In genomic region chr10:84704101-84704500, GRCh38 we compare ENCODE assay signal across 34 cellular contexts.
"Had no signal": no experiment of that assay in that cellular context is flagged by ENCODE, and none has a peak within 500 bp of the region (broad histone marks: within the 10 kb centered on the region; RNA-seq: fewer than 3 reads in every experiment).

No MANE protein-coding gene starts in this region.

- H3K27ac Mint-ChIP-seq: activated B cell treated with CpG ODN at 0.5 μM for 24 hours; activated CD4-positive, alpha-beta memory T cell treated with anti-CD3 and anti-CD28 coated beads for 36 hours; activated CD4-positive, alpha-beta T cell treated with anti-CD3 and anti-CD28 coated beads, Interleukin-2, amount 10 ng/mL, durations not matched to agents 24 days and 14 days; activated CD8-positive, alpha-beta T cell treated with anti-CD3 and anti-CD28 coated beads for 36 hours; activated naive CD4-positive, alpha-beta T cell treated with anti-CD3 and anti-CD28 coated beads for 36 hours; activated naive CD4-positive, alpha-beta T cell treated with anti-CD3 and anti-CD28 coated beads, Interleukin-2, amount 50 U/mL, for 72 hours; activated naive CD8-positive, alpha-beta T cell treated with anti-CD3 and anti-CD28 coated beads for 36 hours; activated T-cell treated with anti-CD3 and anti-CD28 coated beads, Interleukin-2, amount 50 U/mL, for 72 hours; activated T-helper 1 cell treated with anti-CD3 and anti-CD28 coated beads, Interleukin-12 subunit alpha, Interleukin-12 subunit beta, Interleukin-2, Interleukin-4 antibody, amounts not matched to agents 30 ng/mL and 10 ng/mL and 1 ng/mL, durations not matched to agents 14 hours and 24 hours and 36 hours; activated T-helper 17 cell treated with anti-CD3 and anti-CD28 coated beads, Interleukin-2, amount 50 U/mL, for 72 hours; T-helper 1 cell treated with Interleukin-12 subunit alpha and Interleukin-12 subunit beta and Interleukin-4 antibody, amounts not matched to agents 30 μg/mL and 1 μg/mL, for 36 hours; T-helper 2 cell treated with Interferon-gamma antibody and Interleukin-4, amounts not matched to agents 5 μg/mL and 100 μg/mL, for 36 hours had no signal

- H3K4me1 ChIP-seq: adrenal gland, body of pancreas, breast epithelium had no signal

- H3K4me3 Mint-ChIP-seq: activated B cell treated with CpG ODN at 0.5 μM for 24 hours; activated CD4-positive, alpha-beta memory T cell treated with anti-CD3 and anti-CD28 coated beads for 36 hours; activated CD4-positive, alpha-beta T cell treated with anti-CD3 and anti-CD28 coated beads, Interleukin-2, amount 10 ng/mL, durations not matched to agents 24 days and 14 days; activated CD8-positive, alpha-beta T cell treated with anti-CD3 and anti-CD28 coated beads for 36 hours; activated naive CD4-positive, alpha-beta T cell treated with anti-CD3 and anti-CD28 coated beads for 36 hours; activated naive CD8-positive, alpha-beta T cell treated with anti-CD3 and anti-CD28 coated beads for 36 hours; activated T-cell treated with anti-CD3 and anti-CD28 coated beads, Interleukin-2, amount 50 U/mL, for 4 hours; activated T-cell treated with anti-CD3 and anti-CD28 coated beads, Interleukin-2, amount 50 U/mL, for 72 hours; activated T-helper 1 cell treated with anti-CD3 and anti-CD28 coated beads, Interleukin-12 subunit alpha, Interleukin-12 subunit beta, Interleukin-2, Interleukin-4 antibody, amounts not matched to agents 30 ng/mL and 10 ng/mL and 1 ng/mL, durations not matched to agents 14 hours and 24 hours and 36 hours; activated T-helper 17 cell treated with anti-CD3 and anti-CD28 coated beads, Interleukin-2, amount 50 U/mL, for 72 hours; T-helper 1 cell treated with Interleukin-12 subunit alpha and Interleukin-12 subunit beta and Interleukin-4 antibody, amounts not matched to agents 30 μg/mL and 1 μg/mL, for 36 hours; T-helper 2 cell treated with Interferon-gamma antibody and Interleukin-4, amounts not matched to agents 5 μg/mL and 100 μg/mL, for 36 hours had no signal

- H3K27me3 Mint-ChIP-seq: activated CD4-positive, alpha-beta memory T cell treated with anti-CD3 and anti-CD28 coated beads for 36 hours; activated CD4-positive, alpha-beta T cell treated with anti-CD3 and anti-CD28 coated beads, Interleukin-2, amount 10 ng/mL, durations not matched to agents 24 days and 14 days; activated CD8-positive, alpha-beta T cell treated with anti-CD3 and anti-CD28 coated beads for 36 hours; activated naive CD8-positive, alpha-beta T cell treated with anti-CD3 and anti-CD28 coated beads for 36 hours had no signal

- ATAC-seq: activated CD8-positive, alpha-beta T cell treated with anti-CD3 and anti-CD28 coated beads for 36 hours; activated naive CD4-positive, alpha-beta T cell treated with anti-CD3 and anti-CD28 coated beads, Interleukin-2, amount 50 U/mL, for 72 hours; activated T-cell treated with anti-CD3 and anti-CD28 coated beads, Interleukin-2, amount 50 U/mL, for 4 hours; activated T-cell treated with anti-CD3 and anti-CD28 coated beads, Interleukin-2, amount 50 U/mL, for 72 hours; activated T-helper 17 cell treated with anti-CD3 and anti-CD28 coated beads, Interleukin-2, amount 50 U/mL, for 72 hours; body of pancreas had no signal

- H3K27me3 ChIP-seq: adrenal gland, body of pancreas, brain microvascular endothelial cell, breast epithelium had no signal

- H3K36me3 ChIP-seq: adrenal gland, brain microvascular endothelial cell, breast epithelium had no signal

- H3K4me3 ChIP-seq: adrenal gland, body of pancreas, breast epithelium had no signal

- H3K9me3 Mint-ChIP-seq: activated B cell treated with CpG ODN at 0.5 μM for 24 hours; activated CD4-positive, alpha-beta memory T cell treated with anti-CD3 and anti-CD28 coated beads for 36 hours; activated CD4-positive, alpha-beta T cell treated with anti-CD3 and anti-CD28 coated beads, Interleukin-2, amount 10 ng/mL, durations not matched to agents 24 days and 14 days; activated CD8-positive, alpha-beta T cell treated with anti-CD3 and anti-CD28 coated beads for 36 hours; activated naive CD4-positive, alpha-beta T cell treated with anti-CD3 and anti-CD28 coated beads for 36 hours; activated naive CD4-positive, alpha-beta T cell treated with anti-CD3 and anti-CD28 coated beads, Interleukin-2, amount 50 U/mL, for 72 hours; activated naive CD8-positive, alpha-beta T cell treated with anti-CD3 and anti-CD28 coated beads for 36 hours; activated T-cell treated with anti-CD3 and anti-CD28 coated beads, Interleukin-2, amount 50 U/mL, for 4 hours; activated T-cell treated with anti-CD3 and anti-CD28 coated beads, Interleukin-2, amount 50 U/mL, for 72 hours; activated T-helper 1 cell treated with anti-CD3 and anti-CD28 coated beads, Interleukin-12 subunit alpha, Interleukin-12 subunit beta, Interleukin-2, Interleukin-4 antibody, amounts not matched to agents 30 ng/mL and 10 ng/mL and 1 ng/mL, durations not matched to agents 14 hours and 24 hours and 36 hours; activated T-helper 17 cell treated with anti-CD3 and anti-CD28 coated beads, Interleukin-2, amount 50 U/mL, for 72 hours; T-helper 1 cell treated with Interleukin-12 subunit alpha and Interleukin-12 subunit beta and Interleukin-4 antibody, amounts not matched to agents 30 μg/mL and 1 μg/mL, for 36 hours; T-helper 2 cell treated with Interferon-gamma antibody and Interleukin-4, amounts not matched to agents 5 μg/mL and 100 μg/mL, for 36 hours had no signal

- DNase-seq: activated B cell treated with CpG ODN at 0.5 μM for 24 hours; activated CD4-positive, alpha-beta memory T cell treated with anti-CD3 and anti-CD28 coated beads for 36 hours; activated CD4-positive, alpha-beta T cell treated with anti-CD3 and anti-CD28 coated beads for 4 hours; activated CD4-positive, alpha-beta T cell treated with anti-CD3 and anti-CD28 coated beads, Interleukin-2, amount 10 ng/mL, durations not matched to agents 24 days and 14 days; activated CD4-positive, alpha-beta T cell treated with anti-CD3 and anti-CD28 coated beads, Interleukin-2, amount 50 U/mL, for 1 hour; activated CD4-positive, alpha-beta T cell treated with anti-CD3 and anti-CD28 coated beads, Interleukin-2, amount 50 U/mL, for 4 hours; activated CD4-positive, CD25-positive, alpha-beta regulatory T cell treated with anti-CD3 and anti-CD28 coated beads, Interleukin-2, amount 50 U/mL, for 72 hours; activated CD8-positive, alpha-beta memory T cell treated with anti-CD3 and anti-CD28 coated beads, Interleukin-2, amount 50 U/mL, for 4 hours; activated CD8-positive, alpha-beta T cell treated with anti-CD3 and anti-CD28 coated beads for 36 hours; activated effector memory CD4-positive, alpha-beta T cell treated with anti-CD3 and anti-CD28 coated beads, Interleukin-2, amount 50 U/mL, for 16 hours; activated gamma-delta T cell treated with Interleukin-2 at 50 U/mL for 16 hours; activated naive CD4-positive, alpha-beta T cell; activated naive CD4-positive, alpha-beta T cell treated with anti-CD3 and anti-CD28 coated beads for 36 hours; activated naive CD4-positive, alpha-beta T cell treated with anti-CD3 and anti-CD28 coated beads, Interleukin-2, amount 50 U/mL, for 16 hours; activated naive CD8-positive, alpha-beta T cell treated with anti-CD3 and anti-CD28 coated beads for 36 hours; activated T-cell treated with anti-CD3 and anti-CD28 coated beads for 4 hours; activated T-cell treated with anti-CD3 and anti-CD28 coated beads, Interleukin-2, amount 50 U/mL, for 1 hour; activated T-cell treated with anti-CD3 and anti-CD28 coated beads, Interleukin-2, amount 50 U/mL, for 4 hours; activated T-cell treated with anti-CD3 and anti-CD28 coated beads, Interleukin-2, amount 50 U/mL, for 72 hours; adrenal gland; amniotic stem cell; aorta; body of pancreas; brain microvascular endothelial cell; central memory CD4-positive, alpha-beta T cell; T-helper 2 cell; T-helper 9 cell had no signal

- H3K9me3 ChIP-seq: adrenal gland, body of pancreas, breast epithelium had no signal

- H3K4me1 Mint-ChIP-seq: activated B cell treated with CpG ODN at 0.5 μM for 24 hours; activated CD4-positive, alpha-beta T cell treated with anti-CD3 and anti-CD28 coated beads, Interleukin-2, amount 10 ng/mL, durations not matched to agents 24 days and 14 days; activated naive CD8-positive, alpha-beta T cell treated with anti-CD3 and anti-CD28 coated beads for 36 hours; activated T-helper 17 cell treated with anti-CD3 and anti-CD28 coated beads, Interleukin-2, amount 50 U/mL, for 72 hours had no signal

- H3K27ac ChIP-seq: adrenal gland, body of pancreas, brain microvascular endothelial cell, breast epithelium, VCaP had no signal

- H3K36me3 Mint-ChIP-seq: activated CD4-positive, alpha-beta memory T cell treated with anti-CD3 and anti-CD28 coated beads for 36 hours; activated naive CD4-positive, alpha-beta T cell treated with anti-CD3 and anti-CD28 coated beads, Interleukin-2, amount 50 U/mL, for 72 hours; activated naive CD8-positive, alpha-beta T cell treated with anti-CD3 and anti-CD28 coated beads for 36 hours had no signal
